ENCODE assay signal across 18 cellular contexts in the genomic region with DNA sequence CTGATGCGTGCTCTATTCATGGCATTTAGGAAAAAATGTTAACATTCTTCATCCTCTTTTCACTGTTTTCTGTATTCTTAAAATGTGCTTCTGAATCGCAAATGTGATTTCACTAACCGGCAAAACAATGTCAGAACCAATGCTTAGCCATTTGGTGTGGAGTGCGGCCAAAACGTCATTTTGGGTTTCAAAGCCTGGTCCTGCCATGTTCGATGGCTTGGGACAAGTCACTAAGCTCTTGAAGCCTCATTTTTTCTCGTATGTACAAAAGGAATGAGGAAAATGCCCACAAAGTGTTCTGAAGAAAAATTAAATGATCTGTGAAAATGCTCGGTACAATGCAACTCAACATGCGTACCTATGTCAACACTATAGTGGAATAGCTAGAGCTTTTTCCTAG.
DNase-seq lines count a peak whose midpoint lies in the region; ATAC-seq and TF ChIP-seq lines count a peak whose summit lies in the region.
"Had no signal": no experiment of that assay in that cellular context is flagged by ENCODE, and none has a peak within 500 bp of the region (broad histone marks: within the 10 kb centered on the region; RNA-seq: fewer than 3 reads in every experiment).

No MANE protein-coding gene starts in this region.

- no peaks in the 10 kb centered on the region for H3K27me3 ChIP-seq in suprapubic skin
- H3K27me3 ChIP-seq: SJSA1 had no signal

- TF ChIP-seq POLR2A in suprapubic skin (IDR thresholded peaks at IDR 0.05): no peak

- H3K4me3 Mint-ChIP-seq in nephron: no peak overlapping the region
- H3K4me3 Mint-ChIP-seq: CD4-positive, alpha-beta T cell had no signal

- peaks cover 64% of the 10 kb centered on the region for H3K36me3 Mint-ChIP-seq in nephron (ENCODE audit: low read depth)
- H3K36me3 Mint-ChIP-seq in activated naive CD4-positive, alpha-beta T cell treated with anti-CD3 and anti-CD28 coated beads, Interleukin-2, amount 50 U/mL, for 72 hours: no peaks in the 10 kb centered on the region

- WGBS in suprapubic skin: 92% methylated on average over 9 of the region's 9 CpGs

- H3K9me3 ChIP-seq in suprapubic skin: no peaks in the 10 kb centered on the region
- H3K9me3 ChIP-seq: Caco-2, SJSA1 had no signal

- DNase-seq in DMS79 (lab: John Stamatoyannopoulos, UW) (peak; percentile 88), NCI-H345 treated with DMSO at 0.1 percent for 48 hours (lab: John Stamatoyannopoulos, UW; ENCODE audit: unreplicated experiment) (peak; percentile 47), cerebellum (ENCODE audit: low spot score) (peak; percentile 58), suprapubic skin (ENCODE audit: low spot score in 2 of 2) (no peak)
- DNase-seq in activated naive CD4-positive, alpha-beta T cell treated with anti-CD3 and anti-CD28 coated beads, Interleukin-2, amount 50 U/mL, for 72 hours (ENCODE audit: low spot score in 2 of 2): no peak
- DNase-seq in stimulated activated CD4-positive, alpha-beta T cell treated with anti-CD3 and anti-CD28 coated beads, Interleukin-2, amount 100 ng/mL, for 48 hours: no peak
- DNase-seq: Caco-2; CD4-positive, alpha-beta T cell; HCEC 1CT; KBM-7; NCI-H187; NCI-H2171 had no signal

- no peak overlapping the region for H3K4me3 ChIP-seq in suprapubic skin
- H3K4me3 ChIP-seq: GM12878, SJSA1 had no signal

- no peaks in the 10 kb centered on the region for H3K27me3 Mint-ChIP-seq in nephron (ENCODE audit: low read depth)
- H3K27me3 Mint-ChIP-seq: CD4-positive, alpha-beta T cell had no signal

- H3K36me3 ChIP-seq in suprapubic skin: peaks cover 35% of the 10 kb centered on the region

- no peak for TF ChIP-seq EP300 in suprapubic skin (IDR thresholded peaks at IDR 0.05)

- H3K27ac ChIP-seq in suprapubic skin: no peak overlapping the region
- H3K27ac ChIP-seq: SJSA1 had no signal

- H3K4me1 Mint-ChIP-seq in nephron: peaks cover 52% of the 10 kb centered on the region

- peak overlapping the region; percentile 43 to 88 (median 68) for H3K27ac Mint-ChIP-seq in nephron
- no peak overlapping the region for H3K27ac Mint-ChIP-seq in activated naive CD4-positive, alpha-beta T cell treated with anti-CD3 and anti-CD28 coated beads, Interleukin-2, amount 50 U/mL, for 72 hours
- H3K27ac Mint-ChIP-seq: CD4-positive, alpha-beta T cell had no signal

- no peaks in the 10 kb centered on the region for H3K9me3 Mint-ChIP-seq in nephron
- no peaks in the 10 kb centered on the region for H3K9me3 Mint-ChIP-seq in activated naive CD4-positive, alpha-beta T cell treated with anti-CD3 and anti-CD28 coated beads, Interleukin-2, amount 50 U/mL, for 72 hours
- H3K9me3 Mint-ChIP-seq: CD4-positive, alpha-beta T cell had no signal

- ATAC-seq in HG02759 (IDR thresholded peaks at IDR 0.05; ENCODE audit: unreplicated experiment): no peak
- no peak for ATAC-seq in activated naive CD4-positive, alpha-beta T cell treated with anti-CD3 and anti-CD28 coated beads, Interleukin-2, amount 50 U/mL, for 72 hours
- ATAC-seq: GM12878, HepG2, Panc1 had no signal

- TF ChIP-seq CTCF in nephron (IDR thresholded peaks at IDR 0.05; ENCODE audit: unreplicated experiment in 3 of 3) (no peak), suprapubic skin (IDR thresholded peaks at IDR 0.05) (no peak)

- peaks cover 5% of the 10 kb centered on the region for H3K4me1 ChIP-seq in suprapubic skin
- H3K4me1 ChIP-seq: SJSA1 had no signal

Comparison
In these comparisons a context has a peak if more than half of its experiments do, and no peak if none do; other contexts are left out.
1. DNase-seq: peak in DMS79 (single experiment), NCI-H345 treated with DMSO at 0.1 percent for 48 hours (single experiment) and cerebellum (single experiment); none in suprapubic skin (0 of 2), activated naive CD4-positive, alpha-beta T cell treated with anti-CD3 and anti-CD28 coated beads, Interleukin-2, amount 50 U/mL, for 72 hours (0 of 2) and stimulated activated CD4-positive, alpha-beta T cell treated with anti-CD3 and anti-CD28 coated beads, Interleukin-2, amount 100 ng/mL, for 48 hours (0 of 2).
2. H3K27ac Mint-ChIP-seq: peak in nephron (3 of 3); none in activated naive CD4-positive, alpha-beta T cell treated with anti-CD3 and anti-CD28 coated beads, Interleukin-2, amount 50 U/mL, for 72 hours (0 of 2).